15 cellular contexts compared by ENCODE assay signal in genomic region chr2:67463810-67464209, GRCh38.
DNase-seq lines count a peak whose midpoint lies in the region; ATAC-seq and TF ChIP-seq lines count a peak whose summit lies in the region.
"Had no signal": no experiment of that assay in that cellular context is flagged by ENCODE, and none has a peak within 500 bp of the region (broad histone marks: within the 10 kb centered on the region; RNA-seq: fewer than 3 reads in every experiment).

No MANE protein-coding gene starts in this region.

- peaks cover 8% of the 10 kb centered on the region for H3K27me3 Mint-ChIP-seq in activated naive CD4-positive, alpha-beta T cell treated with anti-CD3 and anti-CD28 coated beads for 36 hours (ENCODE audit: low read depth)
- H3K27me3 Mint-ChIP-seq: dendritic cell treated with granulocyte-macrophage colony-stimulating factor and Interleukin-4, amounts not matched to agents 40 ng/mL and 50 ng/mL, for 4 days had no signal

- POLR2A ChIA-PET in PC-3 (lab: Charles Lee; ENCODE audit: unreplicated experiment), result interaction anchor here (0.6 kb wide), 1 partner anchor 1730 kb away, joined by 6 read pairs; no protein-coding TSS in a partner anchor

- no peak overlapping the region for H3K4me3 ChIP-seq in PC-3 (ENCODE audit: low read length)
- H3K4me3 ChIP-seq in hepatocyte, result no peak overlapping the region
- H3K4me3 ChIP-seq: BLaER1 treated with 17β-estradiol and CSF1 and Interleukin-3, amounts not matched to agents 10 nM and 100 nM; neural progenitor cell; thoracic aorta had no signal

- H3K27me3 ChIP-seq in PC-3 (ENCODE audit: low read length) (no peaks in the 10 kb centered on the region), hepatocyte (no peaks in the 10 kb centered on the region)
- H3K27me3 ChIP-seq: BLaER1 treated with 17β-estradiol and CSF1 and Interleukin-3, amounts not matched to agents 10 nM and 100 nM; neural progenitor cell had no signal

- TF ChIP-seq POLR2A in erythroblast (IDR thresholded peaks at IDR 0.05; ENCODE audit: low read length), result no peak

- H3K4me2 ChIP-seq in PC-3 (ENCODE audit: low read length), result peak overlapping the region; percentile 46
- H3K4me2 ChIP-seq in hepatocyte, result no peak overlapping the region
- H3K4me2 ChIP-seq: neural progenitor cell had no signal

- TF ChIP-seq CTCF in PC-3 (conservative IDR thresholded peaks at IDR 0.05; ENCODE audit: low read depth, low read length) (no peak), hepatocyte (IDR thresholded peaks at IDR 0.05; ENCODE audit: poor library complexity) (no peak)

- peak overlapping the region; percentile 84 for H3K9ac ChIP-seq in PC-3 (ENCODE audit: low read length)
- H3K9ac ChIP-seq: BLaER1 treated with 17β-estradiol and CSF1 and Interleukin-3, amounts not matched to agents 10 nM and 100 nM; neural progenitor cell had no signal

- no peak overlapping the region for H3K27ac Mint-ChIP-seq in activated naive CD4-positive, alpha-beta T cell treated with anti-CD3 and anti-CD28 coated beads for 36 hours
- H3K27ac Mint-ChIP-seq: dendritic cell treated with granulocyte-macrophage colony-stimulating factor and Interleukin-4, amounts not matched to agents 40 ng/mL and 50 ng/mL, for 4 days; neural progenitor cell had no signal

- H2AFZ ChIP-seq in PC-3 (ENCODE audit: low read length) (no peak overlapping the region), hepatocyte (no peak overlapping the region)
- H2AFZ ChIP-seq: neural progenitor cell had no signal

- H3K4me1 ChIP-seq in PC-3 (ENCODE audit: insufficient read depth, low read length) (peaks cover 34% of the 10 kb centered on the region), hepatocyte (ENCODE audit: insufficient read depth) (no peaks in the 10 kb centered on the region)
- H3K4me1 ChIP-seq: neural progenitor cell had no signal

- H3K9me3 ChIP-seq in PC-3 (ENCODE audit: low read length) (no peaks in the 10 kb centered on the region), hepatocyte (ENCODE audit: low read depth) (no peaks in the 10 kb centered on the region)
- H3K9me3 ChIP-seq: BLaER1 treated with 17β-estradiol and CSF1 and Interleukin-3, amounts not matched to agents 10 nM and 100 nM; thoracic aorta had no signal

- intact Hi-C loops in PC-3 (cut with micrococcal nuclease), result loop anchor here (5.0 kb wide), 3 partner anchors 67 to 417 kb away; partner anchors contain the start of gene ETAA1
- intact Hi-C loops in activated naive CD4-positive, alpha-beta T cell treated with anti-CD3 and anti-CD28 coated beads for 36 hours (cut with micrococcal nuclease), result no loop called here

- H3K9me2 ChIP-seq in PC-3 (replicated peaks; ENCODE audit: low read length), result no peaks in the 10 kb centered on the region
- H3K9me2 ChIP-seq in hepatocyte (replicated peaks; ENCODE audit: insufficient read depth), result no peaks in the 10 kb centered on the region

- H3K4me3 Mint-ChIP-seq in activated naive CD4-positive, alpha-beta T cell treated with anti-CD3 and anti-CD28 coated beads for 36 hours, result no peak overlapping the region
- H3K4me3 Mint-ChIP-seq: dendritic cell treated with granulocyte-macrophage colony-stimulating factor and Interleukin-4, amounts not matched to agents 40 ng/mL and 50 ng/mL, for 4 days; neural progenitor cell had no signal

- H3K9me3 Mint-ChIP-seq in activated naive CD4-positive, alpha-beta T cell treated with anti-CD3 and anti-CD28 coated beads for 36 hours, result no peaks in the 10 kb centered on the region
- H3K9me3 Mint-ChIP-seq: dendritic cell treated with granulocyte-macrophage colony-stimulating factor and Interleukin-4, amounts not matched to agents 40 ng/mL and 50 ng/mL, for 4 days; neural progenitor cell had no signal

- no peaks in the 10 kb centered on the region for H3K36me3 ChIP-seq in PC-3 (ENCODE audit: low read depth, low read length)
- no peaks in the 10 kb centered on the region for H3K36me3 ChIP-seq in hepatocyte (replicated peaks; ENCODE audit: insufficient read depth, low read depth)
- H3K36me3 ChIP-seq: BLaER1 treated with 17β-estradiol and CSF1 and Interleukin-3, amounts not matched to agents 10 nM and 100 nM; neural progenitor cell; thoracic aorta had no signal

- H3K4me1 Mint-ChIP-seq in activated naive CD4-positive, alpha-beta T cell treated with anti-CD3 and anti-CD28 coated beads for 36 hours (ENCODE audit: low read depth), result no peaks in the 10 kb centered on the region

- BruUV-seq in PC-3 (replicated peaks; lab: Mats Ljungman, UMichigan), result no TSS peak

- CTCF ChIA-PET in PC-3 (lab: Charles Lee), result interaction anchor here (0.6 kb wide), 2 partner anchors 49 to 96 kb away, joined by 3 to 6 read pairs; no protein-coding TSS in a partner anchor
- CTCF ChIA-PET in activated naive CD4-positive, alpha-beta T cell treated with anti-CD3 and anti-CD28 coated beads for 36 hours (lab: Charles Lee), result no interaction called here

- WGBS in hepatocyte (ENCODE audit: low lambda C conversion rate, missing lambda C conversion rate), result 66% methylated on average over 5 of the region's 5 CpGs

- peak; percentile 88 for ATAC-seq in PC-3
- no peak for ATAC-seq in GM19452 (IDR thresholded peaks at IDR 0.05; ENCODE audit: unreplicated experiment)

- peak; percentile 99 for DNase-seq in DMS153 (lab: John Stamatoyannopoulos, UW)
- DNase-seq in NCI-H1436 treated with DMSO at 0.1 percent for 48 hours (lab: John Stamatoyannopoulos, UW), result peak; percentile 83
- DNase-seq in PC-3, result peak; percentile 96
- peak; percentile 19 for DNase-seq in hepatocyte (ENCODE audit: low spot score)
- no peak for DNase-seq in erythroblast (lab: John Stamatoyannopoulos, UW)
- DNase-seq in GM19240 (ENCODE audit: insufficient read length, low spot score), result no peak
- no peak for DNase-seq in activated naive CD4-positive, alpha-beta T cell treated with anti-CD3 and anti-CD28 coated beads for 36 hours
- DNase-seq: activated CD4-positive, CD25-positive, alpha-beta regulatory T cell; activated gamma-delta T cell treated with Interleukin-2 at 50 U/mL for 16 hours; stimulated activated CD4-positive, alpha-beta T cell treated with anti-CD3 and anti-CD28 coated beads, Interleukin-4, amount 100 ng/mL, for 24 hours had no signal

- no peaks in the 10 kb centered on the region for H3K79me2 ChIP-seq in PC-3 (ENCODE audit: low read length)
- no peaks in the 10 kb centered on the region for H3K79me2 ChIP-seq in hepatocyte

- no peaks in the 10 kb centered on the region for H3F3A ChIP-seq in PC-3 (ENCODE audit: low read length, unreplicated experiment)

- H4K20me1 ChIP-seq in PC-3 (ENCODE audit: low read length), result no peaks in the 10 kb centered on the region
- H4K20me1 ChIP-seq in hepatocyte (ENCODE audit: insufficient read depth, poor library complexity, severe bottlenecking), result no peaks in the 10 kb centered on the region
- H4K20me1 ChIP-seq: BLaER1 treated with 17β-estradiol and CSF1 and Interleukin-3, amounts not matched to agents 10 nM and 100 nM had no signal

- peak overlapping the region; percentile 94 for H3K27ac ChIP-seq in PC-3 (ENCODE audit: low read length)
- H3K27ac ChIP-seq in hepatocyte, result peak overlapping the region; percentile 37
- H3K27ac ChIP-seq: BLaER1 treated with 17β-estradiol and CSF1 and Interleukin-3, amounts not matched to agents 10 nM and 100 nM; neural progenitor cell; thoracic aorta had no signal

- no peaks in the 10 kb centered on the region for H3K36me3 Mint-ChIP-seq in activated naive CD4-positive, alpha-beta T cell treated with anti-CD3 and anti-CD28 coated beads for 36 hours (ENCODE audit: low read depth)
- H3K36me3 Mint-ChIP-seq: neural progenitor cell had no signal

Comparison
In these comparisons a context has a peak if more than half of its experiments do, and no peak if none do; other contexts are left out.
1. DNase-seq: peak in DMS153 (single experiment), NCI-H1436 treated with DMSO at 0.1 percent for 48 hours (single experiment), PC-3 (single experiment) and hepatocyte (single experiment); none in erythroblast (0 of 2), GM19240 (single experiment) and activated naive CD4-positive, alpha-beta T cell treated with anti-CD3 and anti-CD28 coated beads for 36 hours (single experiment).